33 cellular contexts compared by ENCODE assay signal in genomic region chr18:10119991-10120390, GRCh38.
"Had no signal": no experiment of that assay in that cellular context is flagged by ENCODE, and none has a peak within 500 bp of the region (broad histone marks: within the 10 kb centered on the region; RNA-seq: fewer than 3 reads in every experiment).

No MANE protein-coding gene starts in this region.

- H3K4me1 Mint-ChIP-seq: activated naive CD4-positive, alpha-beta T cell treated with anti-CD3 and anti-CD28 coated beads, Interleukin-2, amount 10 ng/mL, durations not matched to agents 7 days and 5 days; activated naive CD4-positive, alpha-beta T cell treated with anti-CD3 and anti-CD28 coated beads, Interleukin-2, amount 50 U/mL, for 24 hours; activated naive CD8-positive, alpha-beta T cell treated with anti-CD3 and anti-CD28 coated beads, Interleukin-2, amount 10 ng/mL, durations not matched to agents 7 days and 5 days; activated naive CD8-positive, alpha-beta T cell treated with anti-CD3 and anti-CD28 coated beads, Interleukin-2, amount 50 U/mL, for 24 hours; central memory CD8-positive, alpha-beta T cell had no signal

- H3K27me3 ChIP-seq: ascending aorta, cardiac muscle cell had no signal

- H3K27ac Mint-ChIP-seq: activated B cell treated with CpG ODN at 0.5 μM for 24 hours; activated CD4-positive, alpha-beta memory T cell treated with anti-CD3 and anti-CD28 coated beads for 36 hours; activated CD4-positive, alpha-beta T cell treated with anti-CD3 and anti-CD28 coated beads, Interleukin-2, amount 10 ng/mL, durations not matched to agents 24 days and 14 days; activated CD8-positive, alpha-beta T cell treated with anti-CD3 and anti-CD28 coated beads for 36 hours; activated naive CD4-positive, alpha-beta T cell treated with anti-CD3 and anti-CD28 coated beads, Interleukin-2, amount 10 ng/mL, durations not matched to agents 7 days and 5 days; activated naive CD4-positive, alpha-beta T cell treated with anti-CD3 and anti-CD28 coated beads, Interleukin-2, amount 50 U/mL, for 24 hours; activated naive CD8-positive, alpha-beta T cell; activated naive CD8-positive, alpha-beta T cell treated with anti-CD3 and anti-CD28 coated beads, Interleukin-2, amount 10 ng/mL, durations not matched to agents 7 days and 5 days; activated naive CD8-positive, alpha-beta T cell treated with anti-CD3 and anti-CD28 coated beads, Interleukin-2, amount 50 U/mL, for 24 hours; activated T-helper 2 cell treated with anti-CD3 and anti-CD28 coated beads, Interferon-gamma antibody, Interleukin-2, Interleukin-4, amounts not matched to agents 10 μg/mL and 5 μg/mL and 100 μg/mL, durations not matched to agents 14 hours and 24 hours and 36 hours; T-helper 1 cell treated with Interleukin-12 subunit alpha and Interleukin-12 subunit beta and Interleukin-4 antibody, amounts not matched to agents 30 μg/mL and 1 μg/mL, for 36 hours; T-helper 2 cell treated with Interferon-gamma antibody and Interleukin-4, amounts not matched to agents 5 μg/mL and 100 μg/mL, for 36 hours had no signal

- H3K9me3 Mint-ChIP-seq: activated CD4-positive, alpha-beta memory T cell treated with anti-CD3 and anti-CD28 coated beads for 36 hours; activated CD8-positive, alpha-beta T cell treated with anti-CD3 and anti-CD28 coated beads for 36 hours; activated naive CD8-positive, alpha-beta T cell treated with anti-CD3 and anti-CD28 coated beads, Interleukin-2, amount 50 U/mL, for 24 hours; central memory CD8-positive, alpha-beta T cell had no signal

- H3K36me3 ChIP-seq: ascending aorta, cardiac muscle cell had no signal

- H3K4me3 ChIP-seq: ascending aorta, cardiac muscle cell had no signal

- H3K4me3 Mint-ChIP-seq: activated B cell treated with CpG ODN at 0.5 μM for 24 hours; activated CD4-positive, alpha-beta memory T cell treated with anti-CD3 and anti-CD28 coated beads for 36 hours; activated CD4-positive, alpha-beta T cell treated with anti-CD3 and anti-CD28 coated beads, Interleukin-2, amount 10 ng/mL, durations not matched to agents 24 days and 14 days; activated CD8-positive, alpha-beta T cell treated with anti-CD3 and anti-CD28 coated beads for 36 hours; activated naive CD4-positive, alpha-beta T cell treated with anti-CD3 and anti-CD28 coated beads, Interleukin-2, amount 10 ng/mL, durations not matched to agents 7 days and 5 days; activated naive CD4-positive, alpha-beta T cell treated with anti-CD3 and anti-CD28 coated beads, Interleukin-2, amount 50 U/mL, for 24 hours; activated naive CD8-positive, alpha-beta T cell; activated naive CD8-positive, alpha-beta T cell treated with anti-CD3 and anti-CD28 coated beads, Interleukin-2, amount 10 ng/mL, durations not matched to agents 7 days and 5 days; activated naive CD8-positive, alpha-beta T cell treated with anti-CD3 and anti-CD28 coated beads, Interleukin-2, amount 50 U/mL, for 24 hours; brain; central memory CD8-positive, alpha-beta T cell; T-helper 1 cell treated with Interleukin-12 subunit alpha and Interleukin-12 subunit beta and Interleukin-4 antibody, amounts not matched to agents 30 μg/mL and 1 μg/mL, for 36 hours; T-helper 2 cell treated with Interferon-gamma antibody and Interleukin-4, amounts not matched to agents 5 μg/mL and 100 μg/mL, for 36 hours had no signal

- DNase-seq: activated B cell treated with CpG ODN at 0.5 μM for 24 hours; activated CD4-positive, alpha-beta memory T cell treated with anti-CD3 and anti-CD28 coated beads for 36 hours; activated CD4-positive, alpha-beta T cell treated with anti-CD3 and anti-CD28 coated beads for 4 hours; activated CD4-positive, alpha-beta T cell treated with anti-CD3 and anti-CD28 coated beads, Interleukin-2, amount 10 ng/mL, durations not matched to agents 24 days and 14 days; activated CD4-positive, alpha-beta T cell treated with anti-CD3 and anti-CD28 coated beads, Interleukin-2, amount 50 U/mL, for 1 hour; activated CD4-positive, alpha-beta T cell treated with anti-CD3 and anti-CD28 coated beads, Interleukin-2, amount 50 U/mL, for 4 hours; activated CD4-positive, CD25-positive, alpha-beta regulatory T cell treated with anti-CD3 and anti-CD28 coated beads, Interleukin-2, amount 50 U/mL, for 72 hours; activated CD8-positive, alpha-beta memory T cell treated with anti-CD3 and anti-CD28 coated beads, Interleukin-2, amount 50 U/mL, for 4 hours; activated CD8-positive, alpha-beta T cell treated with anti-CD3 and anti-CD28 coated beads for 36 hours; activated effector memory CD4-positive, alpha-beta T cell treated with Interleukin-2 at 50 U/mL for 16 hours; activated gamma-delta T cell; activated naive CD4-positive, alpha-beta T cell treated with anti-CD3 and anti-CD28 coated beads, Interleukin-2, amount 10 ng/mL, durations not matched to agents 7 days and 5 days; activated naive CD4-positive, alpha-beta T cell treated with Interleukin-2 at 50 U/mL for 16 hours; activated naive CD8-positive, alpha-beta T cell treated with anti-CD3 and anti-CD28 coated beads, Interleukin-2, amount 10 ng/mL, durations not matched to agents 7 days and 5 days; activated naive CD8-positive, alpha-beta T cell treated with anti-CD3 and anti-CD28 coated beads, Interleukin-2, amount 50 U/mL, for 24 hours; activated T-cell treated with anti-CD3 and anti-CD28 coated beads for 4 hours; activated T-cell treated with anti-CD3 and anti-CD28 coated beads, Interleukin-2, amount 50 U/mL, for 1 hour; activated T-cell treated with anti-CD3 and anti-CD28 coated beads, Interleukin-2, amount 50 U/mL, for 48 hours; amygdala; anterior cingulate cortex; caudate nucleus; cerebellar nuclear complex; T-helper 2 cell; T-helper 9 cell had no signal

- H3K27me3 Mint-ChIP-seq: activated B cell treated with CpG ODN at 0.5 μM for 24 hours; activated CD8-positive, alpha-beta T cell treated with anti-CD3 and anti-CD28 coated beads for 36 hours; activated naive CD8-positive, alpha-beta T cell; activated naive CD8-positive, alpha-beta T cell treated with anti-CD3 and anti-CD28 coated beads, Interleukin-2, amount 50 U/mL, for 24 hours; brain had no signal

- ATAC-seq: activated CD8-positive, alpha-beta T cell treated with anti-CD3 and anti-CD28 coated beads for 36 hours; activated naive CD8-positive, alpha-beta T cell treated with anti-CD3 and anti-CD28 coated beads, Interleukin-2, amount 50 U/mL, for 24 hours had no signal

- H3K27ac ChIP-seq: ascending aorta, cardiac muscle cell had no signal

- H3K36me3 Mint-ChIP-seq: activated CD4-positive, alpha-beta memory T cell treated with anti-CD3 and anti-CD28 coated beads for 36 hours; activated naive CD4-positive, alpha-beta T cell treated with anti-CD3 and anti-CD28 coated beads, Interleukin-2, amount 10 ng/mL, durations not matched to agents 7 days and 5 days; activated naive CD4-positive, alpha-beta T cell treated with anti-CD3 and anti-CD28 coated beads, Interleukin-2, amount 50 U/mL, for 24 hours; activated naive CD8-positive, alpha-beta T cell; activated naive CD8-positive, alpha-beta T cell treated with anti-CD3 and anti-CD28 coated beads, Interleukin-2, amount 10 ng/mL, durations not matched to agents 7 days and 5 days had no signal
